In the genomic region with DNA sequence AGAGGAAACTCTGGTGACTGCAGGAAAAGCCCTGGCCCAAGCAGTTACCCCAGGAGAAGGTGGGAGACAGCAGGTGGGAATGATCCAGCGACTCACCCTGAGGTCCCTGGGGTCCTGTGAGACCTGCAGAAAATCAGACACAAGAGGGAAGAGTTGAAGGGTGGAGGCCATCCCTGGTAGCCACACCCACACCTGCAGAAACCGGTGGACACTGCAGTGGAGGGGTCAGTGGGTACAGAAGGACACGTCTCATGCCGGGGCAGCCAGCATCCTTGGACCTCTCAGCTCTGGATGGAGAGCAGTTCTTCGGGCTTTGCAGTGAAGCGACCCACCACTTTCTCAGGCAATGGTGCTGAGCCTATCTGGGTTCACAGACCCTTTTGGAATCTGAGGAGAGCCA, we compare ENCODE assay signal across 35 cellular contexts. TPM values are rescaled to one million over a fixed set of nuclear protein-coding genes. Genes with fewer than 3 reads are reported as not detected.
"Had no signal": no experiment of that assay in that cellular context is flagged by ENCODE, and none has a peak within 500 bp of the region (broad histone marks: within the 10 kb centered on the region; RNA-seq: fewer than 3 reads in every experiment).

No MANE protein-coding gene starts in this region.

- H3K4me1 ChIP-seq: ascending aorta had no signal

- H3K4me3 Mint-ChIP-seq: activated B cell treated with CpG ODN at 0.5 μM for 24 hours; activated CD4-positive, alpha-beta memory T cell treated with anti-CD3 and anti-CD28 coated beads, Interleukin-2, amount 10 ng/mL, durations not matched to agents 7 days and 5 days; activated naive CD8-positive, alpha-beta T cell treated with anti-CD3 and anti-CD28 coated beads, Interleukin-2, amount 10 ng/mL, durations not matched to agents 7 days and 5 days; activated T-cell treated with anti-CD3 and anti-CD28 coated beads, Interleukin-2, amount 50 U/mL, for 4 hours; activated T-helper 1 cell treated with anti-CD3 and anti-CD28 coated beads, Interleukin-12 subunit alpha, Interleukin-12 subunit beta, Interleukin-2, Interleukin-4 antibody, amounts not matched to agents 30 ng/mL and 10 ng/mL and 1 ng/mL, durations not matched to agents 14 hours and 24 hours and 36 hours; T-cell; T-helper 17 cell had no signal

- H3K27ac ChIP-seq: ascending aorta, cardiac muscle cell, Peyer's patch, VCaP had no signal

- ATAC-seq: activated T-cell treated with anti-CD3 and anti-CD28 coated beads, Interleukin-2, amount 50 U/mL, for 4 hours; PC-3; Right ventricle myocardium inferior; SK-N-SH treated with all-trans-retinoic acid at 6 μM for 48 hours; T-cell; T-helper 17 cell had no signal

- H3K27me3 ChIP-seq: ascending aorta, cardiac muscle cell, Peyer's patch had no signal

- DNase-seq: activated B cell treated with CpG ODN at 0.5 μM for 24 hours; activated CD4-positive, alpha-beta memory T cell treated with anti-CD3 and anti-CD28 coated beads, Interleukin-2, amount 10 ng/mL, durations not matched to agents 7 days and 5 days; activated CD4-positive, alpha-beta T cell treated with anti-CD3 and anti-CD28 coated beads for 48 hours; activated CD4-positive, CD25-positive, alpha-beta regulatory T cell treated with anti-CD3 and anti-CD28 coated beads, Interleukin-2, amount 50 U/mL, for 72 hours; activated gamma-delta T cell treated with Interleukin-2 at 50 U/mL for 16 hours; activated naive CD4-positive, alpha-beta T cell treated with anti-CD3 and anti-CD28 coated beads, Interleukin-2, amount 50 U/mL, for 16 hours; activated naive CD8-positive, alpha-beta T cell treated with anti-CD3 and anti-CD28 coated beads, Interleukin-2, amount 10 ng/mL, durations not matched to agents 7 days and 5 days; activated T-cell treated with anti-CD3 and anti-CD28 coated beads, Interleukin-2, amount 50 U/mL, for 4 hours; amygdala; Kasumi-1; KG1; MM.1S; MV-4-11; NCI-H1092; NCI-H1436 treated with DMSO at 0.1 percent for 48 hours; NCI-H1694 treated with DMSO at 0.1 percent for 48 hours; NCI-H2029; NCI-H345; NCI-H524 treated with DMSO at 0.1 percent for 48 hours; NCI-H748 treated with DMSO at 0.1 percent for 48 hours; NK-92 treated with Interleukin-12 subunit alpha and Interleukin-12 subunit beta, amount 100 ng/mL, for 24 hours; PC-3; Peyer's patch; RPMI8226; SIG-M5; T-cell; T-helper 17 cell had no signal

- H3K27ac Mint-ChIP-seq: activated B cell treated with CpG ODN at 0.5 μM for 24 hours; activated CD4-positive, alpha-beta memory T cell treated with anti-CD3 and anti-CD28 coated beads, Interleukin-2, amount 10 ng/mL, durations not matched to agents 7 days and 5 days; activated naive CD8-positive, alpha-beta T cell treated with anti-CD3 and anti-CD28 coated beads, Interleukin-2, amount 10 ng/mL, durations not matched to agents 7 days and 5 days; activated T-helper 1 cell treated with anti-CD3 and anti-CD28 coated beads, Interleukin-12 subunit alpha, Interleukin-12 subunit beta, Interleukin-2, Interleukin-4 antibody, amounts not matched to agents 30 ng/mL and 10 ng/mL and 1 ng/mL, durations not matched to agents 14 hours and 24 hours and 36 hours; T-cell; T-helper 17 cell had no signal

- H3K36me3 ChIP-seq: ascending aorta, cardiac muscle cell, Peyer's patch had no signal

- H3K9me3 Mint-ChIP-seq: activated B cell treated with CpG ODN at 0.5 μM for 24 hours; activated CD4-positive, alpha-beta memory T cell treated with anti-CD3 and anti-CD28 coated beads, Interleukin-2, amount 10 ng/mL, durations not matched to agents 7 days and 5 days; activated naive CD8-positive, alpha-beta T cell treated with anti-CD3 and anti-CD28 coated beads, Interleukin-2, amount 10 ng/mL, durations not matched to agents 7 days and 5 days; activated T-cell treated with anti-CD3 and anti-CD28 coated beads, Interleukin-2, amount 50 U/mL, for 4 hours; activated T-helper 1 cell treated with anti-CD3 and anti-CD28 coated beads, Interleukin-12 subunit alpha, Interleukin-12 subunit beta, Interleukin-2, Interleukin-4 antibody, amounts not matched to agents 30 ng/mL and 10 ng/mL and 1 ng/mL, durations not matched to agents 14 hours and 24 hours and 36 hours; T-cell had no signal

- H3K36me3 Mint-ChIP-seq: activated naive CD8-positive, alpha-beta T cell treated with anti-CD3 and anti-CD28 coated beads, Interleukin-2, amount 10 ng/mL, durations not matched to agents 7 days and 5 days; T-cell had no signal

- H3K4me3 ChIP-seq: ascending aorta, cardiac muscle cell, Peyer's patch had no signal

- H3K27me3 Mint-ChIP-seq: T-cell had no signal

- H3K9me3 ChIP-seq: ascending aorta, Peyer's patch had no signal

- H3K4me1 Mint-ChIP-seq: activated B cell treated with CpG ODN at 0.5 μM for 24 hours, T-cell had no signal

RNA-seq across cellular contexts. Expression of gene COL17A1, which starts 39.0 kb away (rescaled TPM):
- total RNA-seq: activated B cell treated with CpG ODN at 0.5 μM for 24 hours; activated CD4-positive, alpha-beta memory T cell treated with anti-CD3 and anti-CD28 coated beads, Interleukin-2, amount 10 ng/mL, durations not matched to agents 7 days and 5 days; activated CD8-positive, alpha-beta memory T cell treated with anti-CD3 and anti-CD28 coated beads for 36 hours; activated naive CD8-positive, alpha-beta T cell treated with anti-CD3 and anti-CD28 coated beads, Interleukin-2, amount 10 ng/mL, durations not matched to agents 7 days and 5 days; activated T-helper 1 cell treated with anti-CD3 and anti-CD28 coated beads, Interleukin-12 subunit alpha, Interleukin-12 subunit beta, Interleukin-2, Interleukin-4 antibody, amounts not matched to agents 30 ng/mL and 10 ng/mL and 1 ng/mL, durations not matched to agents 14 hours and 24 hours and 36 hours; cardiac muscle cell; NCI-H460; T-helper 17 cell had no signal
